In genomic region chr17:13776027-13776551, GRCh38 we compare ENCODE assay signal across 20 cellular contexts.
DNase-seq lines count a peak whose midpoint lies in the region; ATAC-seq, FAIRE-seq and TF ChIP-seq lines count a peak whose summit lies in the region.
"Had no signal": no experiment of that assay in that cellular context is flagged by ENCODE, and none has a peak within 500 bp of the region (broad histone marks: within the 10 kb centered on the region; RNA-seq: fewer than 3 reads in every experiment).

No MANE protein-coding gene starts in this region.

- peaks cover 21% of the 10 kb centered on the region for H3K9me3 Mint-ChIP-seq in MCF 10A (ENCODE audit: unreplicated experiment)
- H3K9me3 Mint-ChIP-seq in type B pancreatic cell, result peaks cover 31% of the 10 kb centered on the region

- H3K9me3 ChIP-seq in breast epithelium (peaks cover 0 to 5% of the 10 kb centered on the region in 2 donors), esophagus (ENCODE audit: control insufficient read depth in 2 of 2, insufficient read depth in 1 of 2, low read depth in 1 of 2, low read length in 1 of 2) (no peaks in the 10 kb centered on the region), keratinocyte (ENCODE audit: control insufficient read depth, low read depth, low read length) (peaks cover 1% of the 10 kb centered on the region)

- ATAC-seq in HG03565 (IDR thresholded peaks at IDR 0.05; ENCODE audit: unreplicated experiment), result no peak
- ATAC-seq: A549; CD8-positive, alpha-beta T cell; left colon; naive thymus-derived CD4-positive, alpha-beta T cell; T-helper 17 cell had no signal

- H3K36me3 ChIP-seq in breast epithelium, result no peaks in the 10 kb centered on the region
- H3K36me3 ChIP-seq in esophagus (ENCODE audit: control insufficient read depth in 2 of 2, insufficient read depth in 2 of 2, low read length in 1 of 2), result no peaks in the 10 kb centered on the region
- H3K36me3 ChIP-seq in keratinocyte (ENCODE audit: control insufficient read depth in 2 of 2, extremely low read depth in 1 of 2, insufficient read depth in 2 of 2, low read length in 2 of 2), result no peaks in the 10 kb centered on the region

- no TSS peak for BruUV-seq in MCF 10A (replicated peaks; lab: Mats Ljungman, UMichigan)

- no peak overlapping the region for H3K4me3 ChIP-seq in breast epithelium
- no peak overlapping the region for H3K4me3 ChIP-seq in esophagus (ENCODE audit: low read depth in 1 of 2, low read length in 2 of 2)
- peak overlapping the region in 2 of 3 experiments; percentile 9 to 35 for H3K4me3 ChIP-seq in keratinocyte (ENCODE audit: control insufficient read depth in 2 of 3, extremely low read depth in 1 of 3, insufficient read depth in 2 of 3, low read depth in 1 of 3, low read length in 3 of 3)
- H3K4me3 ChIP-seq: A549 had no signal

- TF ChIP-seq POLR2A in breast epithelium (IDR thresholded peaks at IDR 0.05), result no peak

- H3K27me3 ChIP-seq in breast epithelium (no peaks in the 10 kb centered on the region), esophagus (ENCODE audit: control insufficient read depth in 1 of 2, insufficient read depth in 2 of 2, low read length in 2 of 2) (no peaks in the 10 kb centered on the region), keratinocyte (ENCODE audit: control insufficient read depth, extremely low read depth, insufficient read depth, low read length) (no peaks in the 10 kb centered on the region)

- peak overlapping the region; percentile 75 for H3K4me2 ChIP-seq in keratinocyte (ENCODE audit: control insufficient read depth, extremely low read depth, insufficient read depth, low read depth, low read length)
- H3K4me2 ChIP-seq: A549 had no signal

- POLR2A ChIA-PET in MCF 10A (lab: Yijun Ruan, JAX), result interaction anchor here (0.6 to 3.3 kb wide), 23 partner anchors 9 to 1378 kb away, joined by 3 to 12 read pairs (median 4); partner anchors contain the start of genes COX10, ELAC2 and HS3ST3B1

- no peaks in the 10 kb centered on the region for H4K20me1 ChIP-seq in keratinocyte (ENCODE audit: control insufficient read depth, extremely low read depth, insufficient read depth, low read length)

- CTCF ChIA-PET in MCF 10A (lab: Yijun Ruan, JAX), result interaction anchor here (0.6 kb wide), 2 partner anchors 51 to 110 kb away, joined by 3 to 4 read pairs; no protein-coding TSS in a partner anchor

- peak; percentile 78 for DNase-seq in MCF 10A (ENCODE audit: unreplicated experiment)
- DNase-seq in breast epithelium (ENCODE audit: low spot score in 2 of 2), result no peak
- peak; percentile 73 for DNase-seq in keratinocyte (ENCODE audit: low read depth, low spot score)
- no peak for DNase-seq in type B pancreatic cell (ENCODE audit: extremely low spot score, unreplicated experiment)
- DNase-seq in activated CD4-positive, alpha-beta T cell treated with anti-CD3 and anti-CD28 coated beads for 4 hours, result no peak
- DNase-seq in SKM-1 treated with dmso at 0.1 percent for 144 hours (lab: John Stamatoyannopoulos, UW; ENCODE audit: unreplicated experiment), result no peak
- DNase-seq: activated CD4-positive, CD25-positive, alpha-beta regulatory T cell; amniotic stem cell; CD8-positive, alpha-beta T cell; EL; hypothalamus; left colon; naive thymus-derived CD4-positive, alpha-beta T cell; NCI-H1092 treated with DMSO at 0.1 percent for 48 hours; stimulated activated naive CD4-positive, alpha-beta T cell; T-helper 17 cell had no signal

- no peaks in the 10 kb centered on the region for H3K27me3 Mint-ChIP-seq in MCF 10A (ENCODE audit: insufficient read depth, unreplicated experiment)
- H3K27me3 Mint-ChIP-seq in type B pancreatic cell, result no peaks in the 10 kb centered on the region
- H3K27me3 Mint-ChIP-seq: naive thymus-derived CD4-positive, alpha-beta T cell; T-helper 17 cell had no signal

- TF ChIP-seq CTCF in MCF 10A (IDR thresholded peaks at IDR 0.05; ENCODE audit: unreplicated experiment) (no peak), breast epithelium (IDR thresholded peaks at IDR 0.05) (no peak), keratinocyte (optimal IDR thresholded peaks at IDR 0.05 in 1 of 3, IDR thresholded peaks at IDR 0.05 in 1 of 3, conservative IDR thresholded peaks at IDR 0.05 in 1 of 3; ENCODE audit: extremely low read depth in 1 of 3, insufficient read depth in 2 of 3, low read length in 3 of 3) (no peak), type B pancreatic cell (conservative IDR thresholded peaks at IDR 0.05) (no peak)

- H3K79me2 ChIP-seq in keratinocyte (ENCODE audit: control insufficient read depth, insufficient read depth, low read length), result no peaks in the 10 kb centered on the region

- 40 to 45% methylated on average over 7 of the region's 7 CpGs for WGBS in esophagus, 2 donors

- H3K4me3 Mint-ChIP-seq in MCF 10A (ENCODE audit: unreplicated experiment), result peak overlapping the region; percentile 22
- peak overlapping the region; percentile 5 for H3K4me3 Mint-ChIP-seq in type B pancreatic cell
- H3K4me3 Mint-ChIP-seq: CD8-positive, alpha-beta T cell; naive thymus-derived CD4-positive, alpha-beta T cell; T-helper 17 cell had no signal

- dilution Hi-C loops in keratinocyte (cut with MboI; ENCODE audit: extremely low pct_ligation_motif_present, low sequenced_read_pairs), result no loop called here

- peak overlapping the region; percentile 2 for H2AFZ ChIP-seq in keratinocyte (ENCODE audit: control insufficient read depth, low read length)

- H3K27ac Mint-ChIP-seq in MCF 10A (ENCODE audit: low read depth, unreplicated experiment) (peak overlapping the region; percentile 80), type B pancreatic cell (peak overlapping the region; percentile 81)
- H3K27ac Mint-ChIP-seq: activated T-helper 2 cell treated with anti-CD3 and anti-CD28 coated beads, Interferon-gamma antibody, Interleukin-2, Interleukin-4, amounts not matched to agents 10 μg/mL and 5 μg/mL and 100 μg/mL, durations not matched to agents 14 hours and 24 hours and 36 hours; CD8-positive, alpha-beta T cell; naive thymus-derived CD4-positive, alpha-beta T cell; T-helper 17 cell had no signal

- intact Hi-C loops in MCF 10A (cut with micrococcal nuclease) (no loop called here), breast epithelium (cut with DNase I; ENCODE audit: low total_unique reads) (no loop called here)

- H3K9me1 ChIP-seq in keratinocyte (ENCODE audit: control insufficient read depth, extremely low read depth, insufficient read depth, low read length), result no peaks in the 10 kb centered on the region

- H3K36me3 Mint-ChIP-seq in MCF 10A (ENCODE audit: insufficient read depth, unreplicated experiment), result peaks cover 7% of the 10 kb centered on the region
- no peaks in the 10 kb centered on the region for H3K36me3 Mint-ChIP-seq in type B pancreatic cell

- peak overlapping the region; percentile 75 for H3K9ac ChIP-seq in keratinocyte (ENCODE audit: control insufficient read depth, extremely low read depth, insufficient read depth, low read length)

- H3K4me1 Mint-ChIP-seq in MCF 10A (ENCODE audit: insufficient read depth, unreplicated experiment) (peaks cover 25% of the 10 kb centered on the region), type B pancreatic cell (ENCODE audit: unreplicated experiment) (peaks cover 13% of the 10 kb centered on the region)
- H3K4me1 Mint-ChIP-seq: naive thymus-derived CD4-positive, alpha-beta T cell; T-helper 17 cell had no signal

- H3K27ac ChIP-seq in breast epithelium, result no peak overlapping the region
- peak overlapping the region; percentile 81 to 85 for H3K27ac ChIP-seq in esophagus (ENCODE audit: low read depth in 2 of 2, low read length in 1 of 2)
- H3K27ac ChIP-seq in keratinocyte (ENCODE audit: control insufficient read depth, insufficient read depth, low read length), result peak overlapping the region; percentile 99
- H3K27ac ChIP-seq: A549 had no signal

- FAIRE-seq in keratinocyte (lab: Jason Lieb, UNC), result peak; percentile 80
- FAIRE-seq: A549 had no signal

- no peaks in the 10 kb centered on the region for H3K4me1 ChIP-seq in breast epithelium
- H3K4me1 ChIP-seq in esophagus (ENCODE audit: control insufficient read depth in 2 of 2, insufficient read depth in 2 of 2, low read length in 1 of 2), result peaks cover 0 to 5% of the 10 kb centered on the region in 2 donors
- H3K4me1 ChIP-seq in keratinocyte (ENCODE audit: control insufficient read depth, extremely low read depth, insufficient read depth, low read length), result peaks cover 30% of the 10 kb centered on the region
- H3K4me1 ChIP-seq: A549 had no signal

Comparison
In these comparisons a context has a peak if more than half of its experiments do, and no peak if none do; other contexts are left out.
1. DNase-seq: peak in MCF 10A (single experiment) and keratinocyte (single experiment); none in breast epithelium (0 of 2), type B pancreatic cell (single experiment), activated CD4-positive, alpha-beta T cell treated with anti-CD3 and anti-CD28 coated beads for 4 hours (0 of 2) and SKM-1 treated with dmso at 0.1 percent for 144 hours (single experiment).
2. H3K27ac ChIP-seq: peak in esophagus (2 of 2) and keratinocyte (single experiment); none in breast epithelium (0 of 2).
3. H3K4me3 ChIP-seq: peak in keratinocyte (2 of 3); none in breast epithelium (0 of 3) and esophagus (0 of 2).